ENCODE assay signal across 8 cellular contexts in the genomic region with DNA sequence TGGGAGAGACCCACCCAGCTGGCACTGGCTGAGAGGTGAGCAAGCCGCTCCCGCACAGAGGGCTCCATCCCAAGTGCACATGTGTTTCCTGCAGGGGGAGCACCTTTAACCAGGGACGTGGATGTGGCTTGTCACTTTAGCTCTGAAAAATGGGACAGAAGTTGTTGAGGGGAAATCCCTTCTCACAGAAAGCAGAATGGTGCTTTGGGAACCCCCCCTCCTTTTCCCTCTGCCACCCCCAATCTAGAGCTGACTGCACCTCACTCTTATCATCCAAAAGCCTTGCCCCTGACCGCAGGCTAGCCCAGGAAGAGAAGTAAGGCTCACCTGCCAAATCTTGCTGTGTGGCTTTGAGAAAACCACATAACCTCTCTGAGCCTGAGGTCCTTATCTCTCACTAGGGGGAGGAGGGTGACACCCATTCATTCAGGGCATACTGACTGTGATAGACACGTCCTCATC.
DNase-seq lines count a peak whose midpoint lies in the region; TF ChIP-seq lines count a peak whose summit lies in the region.

No MANE protein-coding gene starts in this region.

- POLR2A ChIA-PET in Caco-2 (lab: Charles Lee) = interaction anchor here (0.7 kb wide), 1 partner anchor 26 kb away, joined by 4 read pairs; no protein-coding TSS in a partner anchor

- H3K4me3 Mint-ChIP-seq in Caco-2 (ENCODE audit: unreplicated experiment) (no peak overlapping the region), HFFc6 (no peak overlapping the region)

- H3K27ac Mint-ChIP-seq in Caco-2 (ENCODE audit: unreplicated experiment) (no peak overlapping the region), HFFc6 (no peak overlapping the region)

- H3K9me3 ChIP-seq in Caco-2 (no peaks in the 10 kb centered on the region), mesodermal cell (ENCODE audit: control insufficient read depth, low read length) (no peaks in the 10 kb centered on the region)

- H3K4me1 ChIP-seq in Caco-2 (no peaks in the 10 kb centered on the region), mesodermal cell (ENCODE audit: control insufficient read depth, insufficient read depth, low read length, poor library complexity, severe bottlenecking) (peaks cover 22% of the 10 kb centered on the region)

- DNase-seq in Caco-2 = peak; percentile 43 to 44
- no peak for DNase-seq in HFFc6
- peak; percentile 59 to 62 for DNase-seq in activated T-cell treated with anti-CD3 and anti-CD28 coated beads, Interleukin-2, amount 50 U/mL, for 48 hours
- DNase-seq in retina = no peak
- no peak for DNase-seq in lower leg skin (ENCODE audit: low spot score in 2 of 2)
- no peak for DNase-seq in SKM-1 (lab: John Stamatoyannopoulos, UW; ENCODE audit: unreplicated experiment)
- no peak for DNase-seq in SIG-M5 (lab: John Stamatoyannopoulos, UW)

- H3K36me3 Mint-ChIP-seq in Caco-2 (ENCODE audit: insufficient read depth, unreplicated experiment) (no peaks in the 10 kb centered on the region), HFFc6 (ENCODE audit: low read depth) (no peaks in the 10 kb centered on the region)

- no peaks in the 10 kb centered on the region for H3K4me1 Mint-ChIP-seq in Caco-2 (ENCODE audit: low read depth, unreplicated experiment)
- peaks cover 7% of the 10 kb centered on the region; the same call in 1 of the 2 replicates for H3K4me1 Mint-ChIP-seq in HFFc6 (ENCODE audit: low read depth)

- 63 to 71% methylated on average over 2 to 3 of the region's 5 CpGs for WGBS in mesodermal cell (ENCODE audit: insufficient coverage in 2 of 2), 2 experiments
- WGBS in lower leg skin, 2 donors = 38 to 39% methylated on average over 5 of the region's 5 CpGs

- H3K36me3 ChIP-seq in Caco-2 (ENCODE audit: control insufficient read depth, insufficient read depth, low read length) (no peaks in the 10 kb centered on the region), mesodermal cell (ENCODE audit: control insufficient read depth, insufficient read depth, low read length) (no peaks in the 10 kb centered on the region)

- TF ChIP-seq POLR2A in lower leg skin (IDR thresholded peaks at IDR 0.05) = no peak

- no peaks in the 10 kb centered on the region for H3K27me3 ChIP-seq in Caco-2 (replicated peaks; ENCODE audit: control insufficient read depth, insufficient read depth, low read length)

- no TSS peak for BruUV-seq in Caco-2 (replicated peaks; lab: Mats Ljungman, UMichigan)

- H3K9me3 Mint-ChIP-seq in Caco-2 (ENCODE audit: unreplicated experiment) = no peaks in the 10 kb centered on the region
- no peaks in the 10 kb centered on the region for H3K9me3 Mint-ChIP-seq in HFFc6

- no peak overlapping the region for H3K4me3 ChIP-seq in Caco-2 (ENCODE audit: low read depth, low read length)
- H3K4me3 ChIP-seq in mesodermal cell (ENCODE audit: extremely low read depth, insufficient read depth, low read length, poor library complexity, severe bottlenecking) = no peak overlapping the region
- no peak overlapping the region for H3K4me3 ChIP-seq in lower leg skin (ENCODE audit: low read depth, poor library complexity, severe bottlenecking)

- H3K27me3 Mint-ChIP-seq in Caco-2 (ENCODE audit: insufficient read depth, unreplicated experiment) (no peaks in the 10 kb centered on the region), HFFc6 (ENCODE audit: insufficient read depth) (peaks cover 36% of the 10 kb centered on the region)

- TF ChIP-seq CTCF in Caco-2 (IDR thresholded peaks at IDR 0.05; ENCODE audit: insufficient read depth in 1 of 2, low read depth in 1 of 2, low read length in 1 of 2, severe bottlenecking in 1 of 2, unreplicated experiment in 1 of 2) = peak; percentile 52 to 61
- peak; percentile 65 for TF ChIP-seq CTCF in HFFc6 (IDR thresholded peaks at IDR 0.05)
- no peak for TF ChIP-seq CTCF in lower leg skin (IDR thresholded peaks at IDR 0.05)

- CTCF ChIA-PET in Caco-2 (lab: Charles Lee) = interaction anchor here (1.0 kb wide), 1 partner anchor 9 kb away, joined by 3 read pairs; no protein-coding TSS in a partner anchor

- intact Hi-C loops in Caco-2 (cut with micrococcal nuclease; ENCODE audit: unreplicated experiment) (no loop called here), lower leg skin (cut with DNase I; ENCODE audit: low total_unique reads) (loop anchor here (5.0 kb wide), 1 partner anchor 1445 kb away; no protein-coding TSS in a partner anchor)

- H3K27ac ChIP-seq in mesodermal cell (ENCODE audit: low read depth, low read length, severe bottlenecking) = peak overlapping the region; percentile 82

Comparison
In these comparisons a context has a peak if more than half of its experiments do, and no peak if none do; other contexts are left out.
1. DNase-seq: peak in Caco-2 (2 of 2) and activated T-cell treated with anti-CD3 and anti-CD28 coated beads, Interleukin-2, amount 50 U/mL, for 48 hours (2 of 2); none in HFFc6 (single experiment), retina (single experiment), lower leg skin (0 of 2), SKM-1 (single experiment) and SIG-M5 (single experiment).
2. CTCF ChIP-seq: peak in Caco-2 (2 of 2) and HFFc6 (single experiment); none in lower leg skin (0 of 3).